9 cellular contexts compared by ENCODE assay signal in genomic region chr3:11820540-11821041, GRCh38. TPM values are rescaled to one million over a fixed set of nuclear protein-coding genes. Genes with fewer than 3 reads are reported as not detected.
DNase-seq lines count a peak whose midpoint lies in the region; ATAC-seq and TF ChIP-seq lines count a peak whose summit lies in the region.
"Had no signal": no experiment of that assay in that cellular context is flagged by ENCODE, and none has a peak within 500 bp of the region (broad histone marks: within the 10 kb centered on the region; RNA-seq: fewer than 3 reads in every experiment).

No MANE protein-coding gene starts in this region.

- no peak overlapping the region for H3K4me3 ChIP-seq in cardiac muscle cell
- H3K4me3 ChIP-seq in heart right ventricle = no peak overlapping the region

- no peak overlapping the region for H3K4me3 Mint-ChIP-seq in Calu3 (ENCODE audit: low read depth, unreplicated experiment)
- H3K4me3 Mint-ChIP-seq: memory B cell had no signal

- WGBS in heart right ventricle, 2 donors = 75% methylated on average over 3 of the region's 3 CpGs

- H3K27ac ChIP-seq in cardiac muscle cell = no peak overlapping the region
- no peak overlapping the region for H3K27ac ChIP-seq in heart right ventricle

- peaks cover 12% of the 10 kb centered on the region for H3K36me3 Mint-ChIP-seq in Calu3 (ENCODE audit: insufficient read depth, unreplicated experiment)

- H3K9me3 Mint-ChIP-seq in Calu3 (ENCODE audit: low read depth, unreplicated experiment) = no peaks in the 10 kb centered on the region
- H3K9me3 Mint-ChIP-seq: memory B cell had no signal

- TF ChIP-seq CTCF in cardiac muscle cell (IDR thresholded peaks at IDR 0.05; ENCODE audit: low read depth, low read length) = no peak
- TF ChIP-seq CTCF in heart right ventricle (IDR thresholded peaks at IDR 0.05) = no peak
- no peak for TF ChIP-seq CTCF in Calu3 (IDR thresholded peaks at IDR 0.05; ENCODE audit: unreplicated experiment)

- CTCF ChIA-PET in Calu3 (lab: Charles Lee) = no interaction called here

- H3K36me3 ChIP-seq in cardiac muscle cell (peaks cover 22% of the 10 kb centered on the region), heart right ventricle (peaks cover 0 to 99% (median 37%) of the 10 kb centered on the region in 9 donors)

- peak; percentile 2 to 37 for DNase-seq in cardiac muscle cell (ENCODE audit: low read depth in 1 of 2, low spot score in 1 of 2)
- DNase-seq in heart right ventricle = no peak
- peak; percentile 40 for DNase-seq in amniotic epithelial cell (ENCODE audit: low read depth)
- DNase-seq in superior temporal gyrus (ENCODE audit: extremely low spot score) = peak; percentile 46
- DNase-seq in dedifferentiated amniotic fluid mesenchymal stem cell (ENCODE audit: extremely low spot score) = no peak
- no peak for DNase-seq in NCI-H748 (lab: John Stamatoyannopoulos, UW; ENCODE audit: unreplicated experiment)
- no peak for DNase-seq in Calu3

- intact Hi-C loops in heart right ventricle (cut with DNase I) (no loop called here), Calu3 (cut with micrococcal nuclease; ENCODE audit: unreplicated experiment) (no loop called here)

- no TSS peak for BruUV-seq in Calu3 (replicated peaks; lab: Mats Ljungman, UMichigan)

- H3K9me3 ChIP-seq in cardiac muscle cell (ENCODE audit: low read depth) (no peaks in the 10 kb centered on the region), heart right ventricle (no peaks in the 10 kb centered on the region)

- H3K27me3 Mint-ChIP-seq in Calu3 (ENCODE audit: unreplicated experiment) = no peaks in the 10 kb centered on the region
- H3K27me3 Mint-ChIP-seq: memory B cell had no signal

- H3K4me1 Mint-ChIP-seq in Calu3 (ENCODE audit: low read depth, unreplicated experiment) = no peaks in the 10 kb centered on the region

- H3K27me3 ChIP-seq in cardiac muscle cell (no peaks in the 10 kb centered on the region), heart right ventricle (no peaks in the 10 kb centered on the region)

- H3K27ac Mint-ChIP-seq in Calu3 (ENCODE audit: unreplicated experiment) = no peak overlapping the region
- H3K27ac Mint-ChIP-seq: memory B cell had no signal

- H3K4me1 ChIP-seq in cardiac muscle cell (ENCODE audit: low read depth) (no peaks in the 10 kb centered on the region), heart right ventricle (peaks cover 0 to 4% (median 0%) of the 10 kb centered on the region in 9 donors)

- no peak for ATAC-seq in heart right ventricle
- ATAC-seq in HG02973 (IDR thresholded peaks at IDR 0.05; ENCODE audit: unreplicated experiment) = peak; percentile 61

RNA-seq across cellular contexts. Expression of gene TAMM41, which starts 26.1 kb away (rescaled TPM):
- 11.5 and 17.4 TPM in 2 replicates for total RNA-seq in cardiac muscle cell
- 31.4 and 33.2 TPM in 2 replicates for polyA plus RNA-seq in cardiac muscle cell
- total RNA-seq in heart right ventricle = 10 to 100 TPM in 5 of 10 donors, 1 to 10 TPM in 5; 8.1 to 12.2 (median 10.2) TPM
- polyA plus RNA-seq in heart right ventricle = 10 to 100 TPM in 1 of 2 donors, 1 to 10 TPM in 1; 9.3 to 13.0 TPM
- 22.8 and 26.3 TPM in 2 replicates for total RNA-seq in Calu3 (2022)

Comparison
In these comparisons a context has a peak if more than half of its experiments do, and no peak if none do; other contexts are left out.
1. DNase-seq: peak in cardiac muscle cell (2 of 2), amniotic epithelial cell (single experiment) and superior temporal gyrus (single experiment); none in heart right ventricle (0 of 2), dedifferentiated amniotic fluid mesenchymal stem cell (single experiment), NCI-H748 (single experiment) and Calu3 (single experiment).